ENCODE assay signal across 13 cellular contexts in the genomic region with DNA sequence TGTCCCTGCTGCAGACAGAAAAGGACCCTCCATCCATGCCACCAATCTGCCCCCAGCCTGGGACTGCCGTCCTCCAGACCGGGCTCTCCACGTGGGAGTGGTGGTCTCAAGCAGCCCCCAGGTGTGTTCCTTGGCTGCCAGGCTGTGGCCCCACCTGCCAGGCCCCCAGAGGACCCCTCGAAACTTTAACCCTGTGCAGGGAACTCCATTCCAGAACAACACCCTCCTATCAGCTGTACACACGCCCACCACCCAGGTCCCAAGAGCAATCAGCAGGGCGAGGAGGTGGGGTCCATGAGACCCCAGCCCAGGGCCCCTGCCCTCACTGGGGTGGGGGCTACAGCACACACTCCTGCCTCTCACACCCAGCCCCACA. TPM values are rescaled to one million over a fixed set of nuclear protein-coding genes. Genes with fewer than 3 reads are reported as not detected.
DNase-seq lines count a peak whose midpoint lies in the region; ATAC-seq and TF ChIP-seq lines count a peak whose summit lies in the region.
"Had no signal": no experiment of that assay in that cellular context is flagged by ENCODE, and none has a peak within 500 bp of the region (broad histone marks: within the 10 kb centered on the region; RNA-seq: fewer than 3 reads in every experiment).

No MANE protein-coding gene starts in this region.

- H3K27ac ChIP-seq in H9 (ENCODE audit: insufficient read length, low read depth, low read length) (no peak overlapping the region), mesenchymal stem cell (ENCODE audit: low read length, poor library complexity, severe bottlenecking) (no peak overlapping the region)
- H3K27ac ChIP-seq: prostate gland, vagina had no signal

- H3K56ac ChIP-seq in H9 (ENCODE audit: insufficient read length, low read depth, low read length), result no peak overlapping the region

- peaks cover 37% of the 10 kb centered on the region for H3K27me3 Mint-ChIP-seq in H9 (ENCODE audit: low read depth)
- peaks cover 3% of the 10 kb centered on the region for H3K27me3 Mint-ChIP-seq in activated T-helper 1 cell treated with anti-CD3 and anti-CD28 coated beads, Interleukin-12 subunit alpha, Interleukin-12 subunit beta, Interleukin-2, Interleukin-4 antibody, amounts not matched to agents 30 ng/mL and 10 ng/mL and 1 ng/mL, durations not matched to agents 14 hours and 24 hours and 36 hours (ENCODE audit: insufficient read depth)

- no peak overlapping the region for H3K18ac ChIP-seq in H9 (ENCODE audit: insufficient read length, low read depth, low read length)
- peak overlapping the region in 1 of 2 experiments; percentile 25 for H3K18ac ChIP-seq in mesenchymal stem cell (ENCODE audit: low read depth in 1 of 2, low read length in 2 of 2)

- H3K9me3 ChIP-seq in H9 (ENCODE audit: control insufficient read depth, low read depth, low read length) (no peaks in the 10 kb centered on the region), mesenchymal stem cell (ENCODE audit: control insufficient read depth, low read length) (no peaks in the 10 kb centered on the region)
- H3K9me3 ChIP-seq: prostate gland, vagina had no signal

- H3K4ac ChIP-seq in H9 (ENCODE audit: low read depth, low read length) (no peak overlapping the region), mesenchymal stem cell (ENCODE audit: low read depth in 1 of 2, low read length in 2 of 2) (no peak overlapping the region)

- H3K4me1 ChIP-seq in H9 (ENCODE audit: insufficient read depth, low read length), result no peaks in the 10 kb centered on the region
- peaks cover 24% of the 10 kb centered on the region for H3K4me1 ChIP-seq in mesenchymal stem cell (ENCODE audit: control insufficient read depth, insufficient read depth, low read depth, low read length)
- H3K4me1 ChIP-seq: prostate gland had no signal

- peaks cover 4% of the 10 kb centered on the region for H3K23me2 ChIP-seq in H9 (ENCODE audit: insufficient read length, low read depth, low read length, poor library complexity, severe bottlenecking)

- H2BK5ac ChIP-seq in H9 (ENCODE audit: insufficient read length, low read length) (no peak overlapping the region), mesenchymal stem cell (ENCODE audit: low read depth, low read length, poor library complexity, severe bottlenecking) (no peak overlapping the region)

- H3K4me1 Mint-ChIP-seq in H9, result peaks cover 0 to 19% of the 10 kb centered on the region in 2 experiments; a peak in 2 of 4 replicates
- peaks cover 10% of the 10 kb centered on the region for H3K4me1 Mint-ChIP-seq in activated T-helper 1 cell treated with anti-CD3 and anti-CD28 coated beads, Interleukin-12 subunit alpha, Interleukin-12 subunit beta, Interleukin-2, Interleukin-4 antibody, amounts not matched to agents 30 ng/mL and 10 ng/mL and 1 ng/mL, durations not matched to agents 14 hours and 24 hours and 36 hours (ENCODE audit: low read depth)

- H3K14ac ChIP-seq in H9 (ENCODE audit: insufficient read depth, low read length), result no peak overlapping the region
- H3K14ac ChIP-seq in mesenchymal stem cell (ENCODE audit: low read length in 2 of 2), result peak overlapping the region in 1 of 2 experiments; percentile 53

- H2AK5ac ChIP-seq in H9 (ENCODE audit: insufficient read length, low read length) (no peak overlapping the region), mesenchymal stem cell (ENCODE audit: low read length, severe bottlenecking) (no peak overlapping the region)

- peaks cover 3 to 32% (median 21%) of the 10 kb centered on the region in 3 experiments; a peak in 6 of 7 replicates for H3K36me3 Mint-ChIP-seq in H9 (ENCODE audit: insufficient read depth in 1 of 3, low read depth in 3 of 3)
- H3K36me3 Mint-ChIP-seq in activated T-helper 1 cell treated with anti-CD3 and anti-CD28 coated beads, Interleukin-12 subunit alpha, Interleukin-12 subunit beta, Interleukin-2, Interleukin-4 antibody, amounts not matched to agents 30 ng/mL and 10 ng/mL and 1 ng/mL, durations not matched to agents 14 hours and 24 hours and 36 hours (ENCODE audit: low read depth), result peaks cover 12% of the 10 kb centered on the region

- no peak overlapping the region for H4K91ac ChIP-seq in H9 (ENCODE audit: insufficient read length, low read depth, low read length)
- H4K91ac ChIP-seq in mesenchymal stem cell (ENCODE audit: low read length), result no peak overlapping the region

- DNase-seq in AG10803 (ENCODE audit: low read depth) (no peak), H9 (no peak), mesenchymal stem cell (no peak), iPS-NIHi7 (ENCODE audit: extremely low spot score) (no peak), NCI-H748 (lab: John Stamatoyannopoulos, UW; ENCODE audit: unreplicated experiment) (no peak), left lobe of liver (ENCODE audit: low spot score) (no peak), DMS 273 (lab: John Stamatoyannopoulos, UW; ENCODE audit: unreplicated experiment) (no peak)
- DNase-seq in activated T-helper 1 cell treated with anti-CD3 and anti-CD28 coated beads, Interleukin-12 subunit alpha, Interleukin-12 subunit beta, Interleukin-2, Interleukin-4 antibody, amounts not matched to agents 30 ng/mL and 10 ng/mL and 1 ng/mL, durations not matched to agents 14 hours and 24 hours and 36 hours (ENCODE audit: low spot score), result no peak
- DNase-seq: islet precursor cell, T-helper 17 cell had no signal

- no peak overlapping the region for H2BK20ac ChIP-seq in H9 (ENCODE audit: low read depth, low read length, poor library complexity, severe bottlenecking)

- H3K4me3 Mint-ChIP-seq in H9, result peak overlapping the region; percentile 80 to 96
- peak overlapping the region; percentile 88 for H3K4me3 Mint-ChIP-seq in activated T-helper 1 cell treated with anti-CD3 and anti-CD28 coated beads, Interleukin-12 subunit alpha, Interleukin-12 subunit beta, Interleukin-2, Interleukin-4 antibody, amounts not matched to agents 30 ng/mL and 10 ng/mL and 1 ng/mL, durations not matched to agents 14 hours and 24 hours and 36 hours
- H3K4me3 Mint-ChIP-seq: T-helper 17 cell had no signal

- intact Hi-C loops in activated T-helper 1 cell treated with anti-CD3 and anti-CD28 coated beads, Interleukin-12 subunit alpha, Interleukin-12 subunit beta, Interleukin-2, Interleukin-4 antibody, amounts not matched to agents 30 ng/mL and 10 ng/mL and 1 ng/mL, durations not matched to agents 14 hours and 24 hours and 36 hours (cut with micrococcal nuclease), result no loop called here

- H3K36me3 ChIP-seq in mesenchymal stem cell (ENCODE audit: control insufficient read depth in 1 of 2, insufficient read depth in 2 of 2, low read depth in 1 of 2, low read length in 2 of 2), result peaks cover 0 to 36% of the 10 kb centered on the region in 2 experiments
- H3K36me3 ChIP-seq: prostate gland, vagina had no signal

- peaks cover 3% of the 10 kb centered on the region for H3K79me1 ChIP-seq in H9 (ENCODE audit: insufficient read depth, low read depth, low read length, poor library complexity, severe bottlenecking)
- H3K79me1 ChIP-seq in mesenchymal stem cell (replicated peaks; ENCODE audit: low read length, poor library complexity, severe bottlenecking), result peaks cover 20% of the 10 kb centered on the region

- H3K4me3 ChIP-seq in AG10803 (ENCODE audit: low read length) (peak overlapping the region; percentile 53), mesenchymal stem cell (ENCODE audit: insufficient read depth in 1 of 2, low read depth in 1 of 2, low read length in 2 of 2) (no peak overlapping the region)

- peaks cover 2% of the 10 kb centered on the region; the same call in 1 of the 2 replicates for H3K79me2 ChIP-seq in H9 (ENCODE audit: insufficient read depth, low read length)

- no peak overlapping the region for H3T11ph ChIP-seq in H9 (ENCODE audit: low read length)

- no peak overlapping the region for H2BK15ac ChIP-seq in H9 (ENCODE audit: low read depth, low read length)
- H2BK15ac ChIP-seq in mesenchymal stem cell (ENCODE audit: low read depth, poor library complexity, severe bottlenecking), result no peak overlapping the region

- no CpG with 5 or more reads among the region's 6 CpGs for WGBS in H9 (ENCODE audit: extremely low coverage, insufficient read length, low lambda C conversion rate)
- WGBS in mesenchymal stem cell, result 93% methylated on average over 6 of the region's 6 CpGs

- peaks cover 4% of the 10 kb centered on the region for H4K20me1 ChIP-seq in H9 (ENCODE audit: control insufficient read depth, insufficient read depth, insufficient read length)

- H2BK120ac ChIP-seq in H9 (ENCODE audit: low read depth, low read length, poor library complexity, severe bottlenecking) (no peak overlapping the region), mesenchymal stem cell (ENCODE audit: low read depth, low read length) (no peak overlapping the region)

- H2BK12ac ChIP-seq in H9 (ENCODE audit: insufficient read length, low read depth, low read length), result no peak overlapping the region
- H2BK12ac ChIP-seq in mesenchymal stem cell (ENCODE audit: low read length in 2 of 2), result no peak overlapping the region

- H4K8ac ChIP-seq in H9 (replicated peaks; ENCODE audit: insufficient read length, low read depth, low read length), result no peak overlapping the region
- no peak overlapping the region for H4K8ac ChIP-seq in mesenchymal stem cell (ENCODE audit: low read length)

- H4K5ac ChIP-seq in H9 (ENCODE audit: insufficient read length, low read depth, low read length), result no peak overlapping the region

- H3K27ac Mint-ChIP-seq in H9, result no peak overlapping the region
- peak overlapping the region; percentile 48 for H3K27ac Mint-ChIP-seq in activated T-helper 1 cell treated with anti-CD3 and anti-CD28 coated beads, Interleukin-12 subunit alpha, Interleukin-12 subunit beta, Interleukin-2, Interleukin-4 antibody, amounts not matched to agents 30 ng/mL and 10 ng/mL and 1 ng/mL, durations not matched to agents 14 hours and 24 hours and 36 hours
- H3K27ac Mint-ChIP-seq: T-helper 17 cell had no signal

- H3K23ac ChIP-seq in H9 (ENCODE audit: insufficient read length, low read depth, low read length), result no peak overlapping the region
- H3K23ac ChIP-seq in mesenchymal stem cell (ENCODE audit: low read length in 2 of 2), result no peak overlapping the region

- H3K4me2 ChIP-seq in H9 (ENCODE audit: insufficient read depth, insufficient read length, low read length) (no peak overlapping the region), mesenchymal stem cell (ENCODE audit: low read length, poor library complexity, severe bottlenecking) (peak overlapping the region; percentile 0)

- H2AFZ ChIP-seq in H9 (ENCODE audit: low read length) (no peak overlapping the region), mesenchymal stem cell (ENCODE audit: low read depth, low read length) (no peak overlapping the region)

- H3K9ac ChIP-seq in H9 (ENCODE audit: extremely low read depth, insufficient read length, low read length) (no peak overlapping the region), mesenchymal stem cell (ENCODE audit: low read length) (no peak overlapping the region)

- H3K27me3 ChIP-seq in H9 (ENCODE audit: insufficient read depth, low read length) (no peaks in the 10 kb centered on the region; the same call in 1 of the 2 replicates), mesenchymal stem cell (ENCODE audit: control insufficient read depth in 1 of 2, insufficient read depth in 1 of 2, low read length in 2 of 2) (peaks cover 4 to 35% of the 10 kb centered on the region in 2 experiments)
- H3K27me3 ChIP-seq: vagina had no signal

- no peaks in the 10 kb centered on the region for H3K9me3 Mint-ChIP-seq in H9
- H3K9me3 Mint-ChIP-seq in activated T-helper 1 cell treated with anti-CD3 and anti-CD28 coated beads, Interleukin-12 subunit alpha, Interleukin-12 subunit beta, Interleukin-2, Interleukin-4 antibody, amounts not matched to agents 30 ng/mL and 10 ng/mL and 1 ng/mL, durations not matched to agents 14 hours and 24 hours and 36 hours, result no peaks in the 10 kb centered on the region

- ATAC-seq in left lobe of liver, result no peak
- ATAC-seq: T-helper 17 cell had no signal

- TF ChIP-seq CTCF in AG10803 (conservative IDR thresholded peaks at IDR 0.05; ENCODE audit: low read length) (no peak), H9 (conservative IDR thresholded peaks at IDR 0.05) (no peak)

RNA-seq across cellular contexts. Expression of gene PYCR1, which starts 1.4 kb away (rescaled TPM):
- total RNA-seq in H9 (2021), result 111 and 116 TPM in 2 replicates
- total RNA-seq in activated T-helper 1 cell treated with anti-CD3 and anti-CD28 coated beads, Interleukin-12 subunit alpha, Interleukin-12 subunit beta, Interleukin-2, Interleukin-4 antibody, amounts not matched to agents 30 ng/mL and 10 ng/mL and 1 ng/mL, durations not matched to agents 14 hours and 24 hours and 36 hours, result 130 and 131 TPM in 2 replicates
- 95.7 TPM for polyA plus RNA-seq in mesenchymal stem cell (2013, experiment 1 of 2)
- polyA plus RNA-seq in mesenchymal stem cell (2013, experiment 2 of 2), result 94.0 TPM
- total RNA-seq in left lobe of liver, result 5.2 TPM

RNA-seq across cellular contexts. Expression of gene MAFG, which starts 8.2 kb away (rescaled TPM):
- total RNA-seq in H9 (2021), result 31.4 and 33.7 TPM in 2 replicates
- 33.8 and 35.5 TPM in 2 replicates for total RNA-seq in activated T-helper 1 cell treated with anti-CD3 and anti-CD28 coated beads, Interleukin-12 subunit alpha, Interleukin-12 subunit beta, Interleukin-2, Interleukin-4 antibody, amounts not matched to agents 30 ng/mL and 10 ng/mL and 1 ng/mL, durations not matched to agents 14 hours and 24 hours and 36 hours
- 27.1 TPM for polyA plus RNA-seq in mesenchymal stem cell (2013, experiment 1 of 2)
- polyA plus RNA-seq in mesenchymal stem cell (2013, experiment 2 of 2), result 27.7 TPM
- total RNA-seq in left lobe of liver, result 12.6 TPM

RNA-seq across cellular contexts. Expression of gene MYADML2, which starts 11.3 kb away (rescaled TPM):
- total RNA-seq in H9 (2021) (0.13 and 0.22 TPM in 2 replicates), left lobe of liver (not detected)
- 0.08 TPM in 1 of 2 replicates, not detected in the other for total RNA-seq in activated T-helper 1 cell treated with anti-CD3 and anti-CD28 coated beads, Interleukin-12 subunit alpha, Interleukin-12 subunit beta, Interleukin-2, Interleukin-4 antibody, amounts not matched to agents 30 ng/mL and 10 ng/mL and 1 ng/mL, durations not matched to agents 14 hours and 24 hours and 36 hours
- polyA plus RNA-seq in mesenchymal stem cell (2013, experiment 1 of 2), result not detected
- not detected for polyA plus RNA-seq in mesenchymal stem cell (2013, experiment 2 of 2)
- total RNA-seq: HT1080, T-helper 17 cell, vagina had no signal

RNA-seq across cellular contexts. Expression of gene SIRT7, which starts 17.7 kb away (rescaled TPM):
- total RNA-seq in H9 (2021) (28.7 and 29.7 TPM in 2 replicates), left lobe of liver (18.0 TPM)
- total RNA-seq in activated T-helper 1 cell treated with anti-CD3 and anti-CD28 coated beads, Interleukin-12 subunit alpha, Interleukin-12 subunit beta, Interleukin-2, Interleukin-4 antibody, amounts not matched to agents 30 ng/mL and 10 ng/mL and 1 ng/mL, durations not matched to agents 14 hours and 24 hours and 36 hours, result 53.2 and 57.5 TPM in 2 replicates
- 9.5 TPM for polyA plus RNA-seq in mesenchymal stem cell (2013, experiment 1 of 2)
- 8.5 TPM for polyA plus RNA-seq in mesenchymal stem cell (2013, experiment 2 of 2)

RNA-seq across cellular contexts. Expression of gene PCYT2, which starts 24.5 kb away (rescaled TPM):
- total RNA-seq in H9 (2021) (24.5 and 24.9 TPM in 2 replicates), left lobe of liver (113 TPM)
- 49.5 and 54.5 TPM in 2 replicates for total RNA-seq in activated T-helper 1 cell treated with anti-CD3 and anti-CD28 coated beads, Interleukin-12 subunit alpha, Interleukin-12 subunit beta, Interleukin-2, Interleukin-4 antibody, amounts not matched to agents 30 ng/mL and 10 ng/mL and 1 ng/mL, durations not matched to agents 14 hours and 24 hours and 36 hours
- 50.1 TPM for polyA plus RNA-seq in mesenchymal stem cell (2013, experiment 1 of 2)
- polyA plus RNA-seq in mesenchymal stem cell (2013, experiment 2 of 2), result 48.6 TPM

Comparison
In these comparisons a context has a peak if more than half of its experiments do, and no peak if none do; other contexts are left out.
1. RNA of gene PYCR1, which starts 1.4 kb away (total RNA-seq): 130 to 131 TPM in activated T-helper 1 cell treated with anti-CD3 and anti-CD28 coated beads, Interleukin-12 subunit alpha, Interleukin-12 subunit beta, Interleukin-2, Interleukin-4 antibody, amounts not matched to agents 30 ng/mL and 10 ng/mL and 1 ng/mL, durations not matched to agents 14 hours and 24 hours and 36 hours and 111 to 116 TPM in H9; 5.2 TPM in left lobe of liver (single experiment); every median in the first group is over 10 times any median in the second.